Comparison of ENCODE assay signal across 8 cellular contexts in genomic region chr19:45506991-45507863, GRCh38. TPM values are rescaled to one million over a fixed set of nuclear protein-coding genes. Genes with fewer than 3 reads are reported as not detected.
DNase-seq lines count a peak whose midpoint lies in the region; ATAC-seq and TF ChIP-seq lines count a peak whose summit lies in the region.

VASP (plus strand) TSS chr19:45507479; CDS start chr19:45507772, 293 bp downstream.

- no peaks in the 10 kb centered on the region for H3K9me3 ChIP-seq in right lobe of liver

- H3K4me1 ChIP-seq in right lobe of liver: peaks cover 0 to 15% (median 7%) of the 10 kb centered on the region in 4 donors

- peak within 1 kb of the TSS; percentile 99 to 100 (median 100) for H3K4me3 ChIP-seq in right lobe of liver

- H3K27me3 ChIP-seq in right lobe of liver: no peaks in the 10 kb centered on the region

- WGBS in right lobe of liver (ENCODE audit: insufficient coverage, low coverage, low lambda C conversion rate, missing lambda C conversion rate): 1% methylated on average over 27 of the region's 65 CpGs

- peak; percentile 37 for ATAC-seq in GM19023 (IDR thresholded peaks at IDR 0.05; ENCODE audit: unreplicated experiment)
- ATAC-seq in HG03280 (IDR thresholded peaks at IDR 0.05; ENCODE audit: unreplicated experiment): peak; percentile 49
- peak; percentile 61 to 72 (median 70) for ATAC-seq in right lobe of liver

- peak; percentile 98 for TF ChIP-seq POLR2A in right lobe of liver (IDR thresholded peaks at IDR 0.05)

- intact Hi-C loops in right lobe of liver (cut with DNase I): no loop called here

- H3K36me3 ChIP-seq in right lobe of liver: no peaks in the 10 kb centered on the region

- H3K27ac ChIP-seq in right lobe of liver: peak within 1 kb of the TSS; percentile 85 to 92 (median 90)

- TF ChIP-seq CTCF in right lobe of liver (IDR thresholded peaks at IDR 0.05): peak in 1 of 4 donors; percentile 3

- DNase-seq in AML-193 (lab: John Stamatoyannopoulos, UW) (peak; percentile 87), NCI-H748 treated with DMSO at 0.1 percent for 48 hours (lab: John Stamatoyannopoulos, UW) (peak; percentile 50), dermis blood vessel endothelial cell (peak; percentile 87), right lobe of liver (peak; percentile 90 to 94 (median 91))
- peak; percentile 89 for DNase-seq in activated CD4-positive, alpha-beta T cell treated with anti-CD3 and anti-CD28 coated beads, Interleukin-2, amount 50 U/mL, for 1 hour
- peak; percentile 92 for DNase-seq in stimulated activated CD4-positive, alpha-beta T cell treated with anti-CD3 and anti-CD28 coated beads, Interleukin-4, amount 100 ng/mL, for 24 hours

RNA-seq across cellular contexts. Expression of gene VASP, which starts in this region (rescaled TPM):
- total RNA-seq in dermis blood vessel endothelial cell (93.9 and 101 TPM in 2 replicates), right lobe of liver (10 to 100 TPM; 19.4 to 64.1 (median 30.6) TPM)

Comparison
In these comparisons a context has a peak if more than half of its experiments do, and no peak if none do; other contexts are left out.
1. Peak in every context shown above with its lines: DNase-seq, ATAC-seq, H3K4me3 ChIP-seq and H3K27ac ChIP-seq.